Comparison of ENCODE assay signal across 38 cellular contexts in genomic region chr5:26470439-26470838, GRCh38.
"Had no signal": no experiment of that assay in that cellular context is flagged by ENCODE, and none has a peak within 500 bp of the region (broad histone marks: within the 10 kb centered on the region; RNA-seq: fewer than 3 reads in every experiment).

No MANE protein-coding gene starts in this region.

- H3K27me3 ChIP-seq: adrenal gland, ascending aorta, body of pancreas, brain microvascular endothelial cell, breast epithelium, cardiac muscle cell had no signal

- H3K27ac Mint-ChIP-seq: activated naive CD4-positive, alpha-beta T cell treated with anti-CD3 and anti-CD28 coated beads for 36 hours; activated naive CD4-positive, alpha-beta T cell treated with anti-CD3 and anti-CD28 coated beads, Interleukin-2, amount 10 ng/mL, durations not matched to agents 7 days and 5 days; activated naive CD4-positive, alpha-beta T cell treated with anti-CD3 and anti-CD28 coated beads, Interleukin-2, amount 50 U/mL, for 24 hours; activated naive CD4-positive, alpha-beta T cell treated with anti-CD3 and anti-CD28 coated beads, Interleukin-2, amount 50 U/mL, for 72 hours; activated naive CD8-positive, alpha-beta T cell; activated naive CD8-positive, alpha-beta T cell treated with anti-CD3 and anti-CD28 coated beads for 36 hours; activated naive CD8-positive, alpha-beta T cell treated with anti-CD3 and anti-CD28 coated beads, Interleukin-2, amount 10 ng/mL, durations not matched to agents 7 days and 5 days; activated naive CD8-positive, alpha-beta T cell treated with anti-CD3 and anti-CD28 coated beads, Interleukin-2, amount 50 U/mL, for 24 hours; activated T-cell treated with anti-CD3 and anti-CD28 coated beads, Interleukin-2, amount 50 U/mL, for 24 hours; activated T-cell treated with anti-CD3 and anti-CD28 coated beads, Interleukin-2, amount 50 U/mL, for 72 hours; activated T-helper 1 cell treated with anti-CD3 and anti-CD28 coated beads, Interleukin-12 subunit alpha, Interleukin-12 subunit beta, Interleukin-2, Interleukin-4 antibody, amounts not matched to agents 30 ng/mL and 10 ng/mL and 1 ng/mL, durations not matched to agents 14 hours and 24 hours and 36 hours; activated T-helper 17 cell treated with anti-CD3 and anti-CD28 coated beads, Interleukin-2, amount 50 U/mL, for 72 hours; activated T-helper 2 cell treated with anti-CD3 and anti-CD28 coated beads, Interferon-gamma antibody, Interleukin-2, Interleukin-4, amounts not matched to agents 10 μg/mL and 5 μg/mL and 100 μg/mL, durations not matched to agents 14 hours and 24 hours and 36 hours; brain had no signal

- H3K27ac ChIP-seq: adrenal gland, ascending aorta, body of pancreas, brain microvascular endothelial cell, breast epithelium, cardiac muscle cell had no signal

- H3K4me1 ChIP-seq: adrenal gland, ascending aorta, body of pancreas, breast epithelium had no signal

- H3K27me3 Mint-ChIP-seq: activated naive CD4-positive, alpha-beta T cell treated with anti-CD3 and anti-CD28 coated beads, Interleukin-2, amount 10 ng/mL, durations not matched to agents 7 days and 5 days; activated naive CD4-positive, alpha-beta T cell treated with anti-CD3 and anti-CD28 coated beads, Interleukin-2, amount 50 U/mL, for 24 hours; activated naive CD8-positive, alpha-beta T cell; activated naive CD8-positive, alpha-beta T cell treated with anti-CD3 and anti-CD28 coated beads for 36 hours; activated naive CD8-positive, alpha-beta T cell treated with anti-CD3 and anti-CD28 coated beads, Interleukin-2, amount 10 ng/mL, durations not matched to agents 7 days and 5 days; activated naive CD8-positive, alpha-beta T cell treated with anti-CD3 and anti-CD28 coated beads, Interleukin-2, amount 50 U/mL, for 24 hours; activated T-cell treated with anti-CD3 and anti-CD28 coated beads, Interleukin-2, amount 50 U/mL, for 24 hours; activated T-helper 17 cell treated with anti-CD3 and anti-CD28 coated beads, Interleukin-2, amount 50 U/mL, for 72 hours; brain; central memory CD8-positive, alpha-beta T cell had no signal

- H3K9me3 Mint-ChIP-seq: brain had no signal

- H3K36me3 ChIP-seq: adrenal gland, ascending aorta, brain microvascular endothelial cell, breast epithelium, cardiac muscle cell had no signal

- H3K36me3 Mint-ChIP-seq: activated naive CD4-positive, alpha-beta T cell treated with anti-CD3 and anti-CD28 coated beads, Interleukin-2, amount 10 ng/mL, durations not matched to agents 7 days and 5 days; activated naive CD4-positive, alpha-beta T cell treated with anti-CD3 and anti-CD28 coated beads, Interleukin-2, amount 50 U/mL, for 24 hours; activated naive CD4-positive, alpha-beta T cell treated with anti-CD3 and anti-CD28 coated beads, Interleukin-2, amount 50 U/mL, for 72 hours; activated naive CD8-positive, alpha-beta T cell; activated naive CD8-positive, alpha-beta T cell treated with anti-CD3 and anti-CD28 coated beads for 36 hours; activated naive CD8-positive, alpha-beta T cell treated with anti-CD3 and anti-CD28 coated beads, Interleukin-2, amount 10 ng/mL, durations not matched to agents 7 days and 5 days; brain had no signal

- H3K4me1 Mint-ChIP-seq: activated naive CD4-positive, alpha-beta T cell treated with anti-CD3 and anti-CD28 coated beads, Interleukin-2, amount 10 ng/mL, durations not matched to agents 7 days and 5 days; activated naive CD4-positive, alpha-beta T cell treated with anti-CD3 and anti-CD28 coated beads, Interleukin-2, amount 50 U/mL, for 24 hours; activated naive CD8-positive, alpha-beta T cell treated with anti-CD3 and anti-CD28 coated beads for 36 hours; activated naive CD8-positive, alpha-beta T cell treated with anti-CD3 and anti-CD28 coated beads, Interleukin-2, amount 10 ng/mL, durations not matched to agents 7 days and 5 days; activated naive CD8-positive, alpha-beta T cell treated with anti-CD3 and anti-CD28 coated beads, Interleukin-2, amount 50 U/mL, for 24 hours; activated T-helper 17 cell treated with anti-CD3 and anti-CD28 coated beads, Interleukin-2, amount 50 U/mL, for 72 hours; brain; central memory CD8-positive, alpha-beta T cell had no signal

- DNase-seq: activated effector memory CD4-positive, alpha-beta T cell treated with anti-CD3 and anti-CD28 coated beads, Interleukin-2, amount 50 U/mL, for 16 hours; activated effector memory CD4-positive, alpha-beta T cell treated with Interleukin-2 at 50 U/mL for 16 hours; activated gamma-delta T cell; activated gamma-delta T cell treated with Interleukin-2 at 50 U/mL for 16 hours; activated naive CD4-positive, alpha-beta T cell; activated naive CD4-positive, alpha-beta T cell treated with anti-CD3 and anti-CD28 coated beads for 36 hours; activated naive CD4-positive, alpha-beta T cell treated with anti-CD3 and anti-CD28 coated beads, Interleukin-2, amount 10 ng/mL, durations not matched to agents 7 days and 5 days; activated naive CD4-positive, alpha-beta T cell treated with anti-CD3 and anti-CD28 coated beads, Interleukin-2, amount 50 U/mL, for 16 hours; activated naive CD4-positive, alpha-beta T cell treated with Interleukin-2 at 50 U/mL for 16 hours; activated naive CD8-positive, alpha-beta T cell treated with anti-CD3 and anti-CD28 coated beads for 36 hours; activated naive CD8-positive, alpha-beta T cell treated with anti-CD3 and anti-CD28 coated beads, Interleukin-2, amount 10 ng/mL, durations not matched to agents 7 days and 5 days; activated naive CD8-positive, alpha-beta T cell treated with anti-CD3 and anti-CD28 coated beads, Interleukin-2, amount 50 U/mL, for 24 hours; activated T-cell treated with anti-CD3 and anti-CD28 coated beads, Interleukin-2, amount 50 U/mL, for 1 hour; activated T-cell treated with anti-CD3 and anti-CD28 coated beads, Interleukin-2, amount 50 U/mL, for 24 hours; activated T-cell treated with anti-CD3 and anti-CD28 coated beads, Interleukin-2, amount 50 U/mL, for 4 hours; activated T-cell treated with anti-CD3 and anti-CD28 coated beads, Interleukin-2, amount 50 U/mL, for 48 hours; activated T-cell treated with anti-CD3 and anti-CD28 coated beads, Interleukin-2, amount 50 U/mL, for 72 hours; adrenal gland; amniotic stem cell; amygdala; anterior cingulate cortex; aorta; body of pancreas; brain microvascular endothelial cell; caudate nucleus; central memory CD4-positive, alpha-beta T cell; cerebellar nuclear complex had no signal

- H3K9me3 ChIP-seq: adrenal gland, ascending aorta, body of pancreas had no signal

- H3K4me3 Mint-ChIP-seq: activated naive CD4-positive, alpha-beta T cell treated with anti-CD3 and anti-CD28 coated beads for 36 hours; activated naive CD4-positive, alpha-beta T cell treated with anti-CD3 and anti-CD28 coated beads, Interleukin-2, amount 10 ng/mL, durations not matched to agents 7 days and 5 days; activated naive CD4-positive, alpha-beta T cell treated with anti-CD3 and anti-CD28 coated beads, Interleukin-2, amount 50 U/mL, for 24 hours; activated naive CD8-positive, alpha-beta T cell; activated naive CD8-positive, alpha-beta T cell treated with anti-CD3 and anti-CD28 coated beads for 36 hours; activated naive CD8-positive, alpha-beta T cell treated with anti-CD3 and anti-CD28 coated beads, Interleukin-2, amount 10 ng/mL, durations not matched to agents 7 days and 5 days; activated naive CD8-positive, alpha-beta T cell treated with anti-CD3 and anti-CD28 coated beads, Interleukin-2, amount 50 U/mL, for 24 hours; activated T-cell treated with anti-CD3 and anti-CD28 coated beads, Interleukin-2, amount 50 U/mL, for 24 hours; activated T-cell treated with anti-CD3 and anti-CD28 coated beads, Interleukin-2, amount 50 U/mL, for 4 hours; activated T-cell treated with anti-CD3 and anti-CD28 coated beads, Interleukin-2, amount 50 U/mL, for 72 hours; activated T-helper 1 cell treated with anti-CD3 and anti-CD28 coated beads, Interleukin-12 subunit alpha, Interleukin-12 subunit beta, Interleukin-2, Interleukin-4 antibody, amounts not matched to agents 30 ng/mL and 10 ng/mL and 1 ng/mL, durations not matched to agents 14 hours and 24 hours and 36 hours; activated T-helper 17 cell treated with anti-CD3 and anti-CD28 coated beads, Interleukin-2, amount 50 U/mL, for 72 hours; brain; central memory CD8-positive, alpha-beta T cell had no signal

- H3K4me3 ChIP-seq: adrenal gland, ascending aorta, body of pancreas, breast epithelium, cardiac muscle cell had no signal
